ENCODE assay signal across 19 cellular contexts in the genomic region with DNA sequence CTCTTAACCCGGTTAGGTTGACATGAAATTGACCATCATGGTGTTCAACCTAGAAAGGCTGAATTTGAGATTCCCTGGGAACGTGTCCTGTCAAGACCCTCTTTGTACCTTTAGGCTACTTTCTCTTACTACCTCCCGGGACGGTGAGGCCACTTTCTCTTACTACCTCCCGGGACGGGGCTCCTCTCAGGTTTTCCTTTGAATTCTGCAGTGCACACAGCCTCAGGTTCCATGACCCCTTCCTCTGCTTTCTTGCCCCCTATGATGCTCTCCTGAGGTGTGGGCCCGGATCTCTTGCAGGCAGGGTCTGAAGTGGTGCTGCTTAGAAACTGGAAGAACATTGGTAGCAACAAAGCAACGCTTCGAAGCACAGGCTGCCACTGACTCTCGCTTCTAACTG.
"Had no signal": no experiment of that assay in that cellular context is flagged by ENCODE, and none has a peak within 500 bp of the region (broad histone marks: within the 10 kb centered on the region; RNA-seq: fewer than 3 reads in every experiment).

No MANE protein-coding gene starts in this region.

- DNase-seq: activated CD4-positive, alpha-beta T cell treated with anti-CD3 and anti-CD28 coated beads for 48 hours; activated CD4-positive, CD25-positive, alpha-beta regulatory T cell; activated naive CD4-positive, alpha-beta T cell treated with anti-CD3 and anti-CD28 coated beads, Interleukin-2, amount 10 ng/mL, durations not matched to agents 7 days and 5 days; activated naive CD8-positive, alpha-beta T cell treated with anti-CD3 and anti-CD28 coated beads, Interleukin-2, amount 50 U/mL, for 24 hours; brain microvascular endothelial cell; cortex of kidney; effector CD8-positive, alpha-beta T cell; heart right ventricle; left ventricle myocardium superior; ovary; SK-N-SH; small intestine; stimulated activated CD4-positive, alpha-beta T cell treated with anti-CD3 and anti-CD28 coated beads, Interleukin-15, amount 100 ng/mL, for 24 hours; stimulated activated CD4-positive, alpha-beta T cell treated with anti-CD3 and anti-CD28 coated beads, Interleukin-2, amount 100 ng/mL, for 48 hours had no signal

- H3K4me3 ChIP-seq: esophagus muscularis mucosa, heart right ventricle, neural progenitor cell, ovary, right lobe of liver, thoracic aorta had no signal

- H3K36me3 Mint-ChIP-seq: activated naive CD4-positive, alpha-beta T cell treated with anti-CD3 and anti-CD28 coated beads, Interleukin-2, amount 10 ng/mL, durations not matched to agents 7 days and 5 days had no signal

- H3K9ac ChIP-seq: neural progenitor cell, SK-N-SH had no signal

- H3K4me3 Mint-ChIP-seq: activated naive CD4-positive, alpha-beta T cell treated with anti-CD3 and anti-CD28 coated beads, Interleukin-2, amount 10 ng/mL, durations not matched to agents 7 days and 5 days; activated naive CD8-positive, alpha-beta T cell treated with anti-CD3 and anti-CD28 coated beads, Interleukin-2, amount 50 U/mL, for 24 hours; central memory CD8-positive, alpha-beta T cell; neural progenitor cell had no signal

- H3K27me3 Mint-ChIP-seq: activated naive CD8-positive, alpha-beta T cell treated with anti-CD3 and anti-CD28 coated beads, Interleukin-2, amount 50 U/mL, for 24 hours; central memory CD8-positive, alpha-beta T cell had no signal

- H3K27me3 ChIP-seq: brain microvascular endothelial cell, esophagus muscularis mucosa, heart right ventricle, neural progenitor cell, ovary, right lobe of liver had no signal

- H3K4me2 ChIP-seq: neural progenitor cell, SK-N-SH had no signal

- H3K27ac Mint-ChIP-seq: activated naive CD4-positive, alpha-beta T cell treated with anti-CD3 and anti-CD28 coated beads, Interleukin-2, amount 10 ng/mL, durations not matched to agents 7 days and 5 days; activated naive CD8-positive, alpha-beta T cell treated with anti-CD3 and anti-CD28 coated beads, Interleukin-2, amount 50 U/mL, for 24 hours had no signal

- H2AFZ ChIP-seq: neural progenitor cell had no signal

- H3K36me3 ChIP-seq: brain microvascular endothelial cell, esophagus muscularis mucosa, heart right ventricle, neural progenitor cell, ovary, right lobe of liver, thoracic aorta had no signal

- ATAC-seq: activated naive CD8-positive, alpha-beta T cell treated with anti-CD3 and anti-CD28 coated beads, Interleukin-2, amount 50 U/mL, for 24 hours; heart right ventricle; left ventricle myocardium superior; right lobe of liver had no signal

- H3K27ac ChIP-seq: brain microvascular endothelial cell, esophagus muscularis mucosa, heart right ventricle, neural progenitor cell, ovary, right lobe of liver, thoracic aorta had no signal

- H3K9me3 Mint-ChIP-seq: activated naive CD4-positive, alpha-beta T cell treated with anti-CD3 and anti-CD28 coated beads, Interleukin-2, amount 10 ng/mL, durations not matched to agents 7 days and 5 days; activated naive CD8-positive, alpha-beta T cell treated with anti-CD3 and anti-CD28 coated beads, Interleukin-2, amount 50 U/mL, for 24 hours; central memory CD8-positive, alpha-beta T cell had no signal

- H3K9me3 ChIP-seq: esophagus muscularis mucosa, heart right ventricle, ovary, right lobe of liver, SK-N-SH, thoracic aorta had no signal
